ENCODE assay signal across 26 cellular contexts in genomic region chr5:180302256-180302655, GRCh38. TPM values are rescaled to one million over a fixed set of nuclear protein-coding genes. Genes with fewer than 3 reads are reported as not detected.
"Had no signal": no experiment of that assay in that cellular context is flagged by ENCODE, and none has a peak within 500 bp of the region (broad histone marks: within the 10 kb centered on the region; RNA-seq: fewer than 3 reads in every experiment).

No MANE protein-coding gene starts in this region.

- H3K9me3 Mint-ChIP-seq: activated CD4-positive, alpha-beta memory T cell treated with anti-CD3 and anti-CD28 coated beads, Interleukin-2, amount 10 ng/mL, durations not matched to agents 7 days and 5 days; activated CD4-positive, alpha-beta T cell treated with anti-CD3 and anti-CD28 coated beads, Interleukin-2, amount 10 ng/mL, durations not matched to agents 7 days and 5 days; activated naive CD4-positive, alpha-beta T cell treated with anti-CD3 and anti-CD28 coated beads for 36 hours; activated naive CD4-positive, alpha-beta T cell treated with anti-CD3 and anti-CD28 coated beads, Interleukin-2, amount 50 U/mL, for 24 hours; activated naive CD8-positive, alpha-beta T cell treated with anti-CD3 and anti-CD28 coated beads for 36 hours; activated naive CD8-positive, alpha-beta T cell treated with anti-CD3 and anti-CD28 coated beads, Interleukin-2, amount 50 U/mL, for 24 hours; activated T-cell treated with anti-CD3 and anti-CD28 coated beads, Interleukin-2, amount 50 U/mL, for 4 hours; activated T-helper 17 cell treated with anti-CD3 and anti-CD28 coated beads, Interleukin-2, amount 50 U/mL, for 72 hours; WTC11 had no signal

- H3K4me1 ChIP-seq: body of pancreas had no signal

- H3K4me3 Mint-ChIP-seq: activated CD4-positive, alpha-beta memory T cell treated with anti-CD3 and anti-CD28 coated beads, Interleukin-2, amount 10 ng/mL, durations not matched to agents 7 days and 5 days; activated CD4-positive, alpha-beta T cell treated with anti-CD3 and anti-CD28 coated beads, Interleukin-2, amount 10 ng/mL, durations not matched to agents 7 days and 5 days; activated naive CD4-positive, alpha-beta T cell treated with anti-CD3 and anti-CD28 coated beads for 36 hours; activated naive CD4-positive, alpha-beta T cell treated with anti-CD3 and anti-CD28 coated beads, Interleukin-2, amount 50 U/mL, for 24 hours; activated naive CD8-positive, alpha-beta T cell treated with anti-CD3 and anti-CD28 coated beads for 36 hours; activated naive CD8-positive, alpha-beta T cell treated with anti-CD3 and anti-CD28 coated beads, Interleukin-2, amount 50 U/mL, for 24 hours; activated T-cell treated with anti-CD3 and anti-CD28 coated beads, Interleukin-2, amount 50 U/mL, for 4 hours; activated T-helper 17 cell treated with anti-CD3 and anti-CD28 coated beads, Interleukin-2, amount 50 U/mL, for 72 hours; WTC11 had no signal

- H3K27me3 ChIP-seq: adrenal gland, body of pancreas had no signal

- H3K4me3 ChIP-seq: adrenal gland, body of pancreas had no signal

- ATAC-seq: activated naive CD8-positive, alpha-beta T cell treated with anti-CD3 and anti-CD28 coated beads, Interleukin-2, amount 50 U/mL, for 24 hours; activated T-cell treated with anti-CD3 and anti-CD28 coated beads, Interleukin-2, amount 50 U/mL, for 4 hours; activated T-helper 17 cell treated with anti-CD3 and anti-CD28 coated beads, Interleukin-2, amount 50 U/mL, for 72 hours; body of pancreas; esophagus mucosa; WTC11 had no signal

- H3K27me3 Mint-ChIP-seq: activated naive CD4-positive, alpha-beta T cell treated with anti-CD3 and anti-CD28 coated beads, Interleukin-2, amount 50 U/mL, for 24 hours; activated naive CD8-positive, alpha-beta T cell treated with anti-CD3 and anti-CD28 coated beads for 36 hours; activated naive CD8-positive, alpha-beta T cell treated with anti-CD3 and anti-CD28 coated beads, Interleukin-2, amount 50 U/mL, for 24 hours had no signal

- H3K27ac ChIP-seq: adrenal gland, body of pancreas had no signal

- H3K36me3 ChIP-seq: adrenal gland had no signal

- DNase-seq: activated CD4-positive, alpha-beta memory T cell treated with anti-CD3 and anti-CD28 coated beads, Interleukin-2, amount 10 ng/mL, durations not matched to agents 7 days and 5 days; activated CD4-positive, alpha-beta T cell treated with anti-CD3 and anti-CD28 coated beads for 1 hour; activated CD4-positive, alpha-beta T cell treated with anti-CD3 and anti-CD28 coated beads for 4 hours; activated CD4-positive, alpha-beta T cell treated with anti-CD3 and anti-CD28 coated beads, Interleukin-2, amount 10 ng/mL, durations not matched to agents 7 days and 5 days; activated CD4-positive, alpha-beta T cell treated with anti-CD3 and anti-CD28 coated beads, Interleukin-2, amount 50 U/mL, for 4 hours; activated CD8-positive, alpha-beta memory T cell treated with anti-CD3 and anti-CD28 coated beads for 24 hours; activated effector memory CD4-positive, alpha-beta T cell treated with Interleukin-2 at 50 U/mL for 16 hours; activated gamma-delta T cell treated with Interleukin-2 at 50 U/mL for 16 hours; activated naive CD4-positive, alpha-beta T cell treated with anti-CD3 and anti-CD28 coated beads for 36 hours; activated naive CD8-positive, alpha-beta T cell treated with anti-CD3 and anti-CD28 coated beads for 36 hours; activated naive CD8-positive, alpha-beta T cell treated with anti-CD3 and anti-CD28 coated beads, Interleukin-2, amount 50 U/mL, for 24 hours; activated T-cell treated with anti-CD3 and anti-CD28 coated beads, Interleukin-2, amount 50 U/mL, for 4 hours; adrenal gland; amygdala; aorta; body of pancreas; caudate nucleus; effector CD8-positive, alpha-beta T cell; foreskin fibroblast; head of caudate nucleus; T-helper 2 cell had no signal

- H3K9me3 ChIP-seq: adrenal gland, body of pancreas had no signal

- H3K36me3 Mint-ChIP-seq: activated naive CD4-positive, alpha-beta T cell treated with anti-CD3 and anti-CD28 coated beads, Interleukin-2, amount 50 U/mL, for 24 hours; activated naive CD8-positive, alpha-beta T cell treated with anti-CD3 and anti-CD28 coated beads for 36 hours had no signal

- H3K27ac Mint-ChIP-seq: activated CD4-positive, alpha-beta memory T cell treated with anti-CD3 and anti-CD28 coated beads, Interleukin-2, amount 10 ng/mL, durations not matched to agents 7 days and 5 days; activated CD4-positive, alpha-beta T cell treated with anti-CD3 and anti-CD28 coated beads, Interleukin-2, amount 10 ng/mL, durations not matched to agents 7 days and 5 days; activated naive CD4-positive, alpha-beta T cell treated with anti-CD3 and anti-CD28 coated beads for 36 hours; activated naive CD4-positive, alpha-beta T cell treated with anti-CD3 and anti-CD28 coated beads, Interleukin-2, amount 50 U/mL, for 24 hours; activated naive CD8-positive, alpha-beta T cell treated with anti-CD3 and anti-CD28 coated beads for 36 hours; activated naive CD8-positive, alpha-beta T cell treated with anti-CD3 and anti-CD28 coated beads, Interleukin-2, amount 50 U/mL, for 24 hours; activated T-helper 17 cell treated with anti-CD3 and anti-CD28 coated beads, Interleukin-2, amount 50 U/mL, for 72 hours had no signal

- H3K4me1 Mint-ChIP-seq: activated CD4-positive, alpha-beta memory T cell treated with anti-CD3 and anti-CD28 coated beads, Interleukin-2, amount 10 ng/mL, durations not matched to agents 7 days and 5 days; activated naive CD4-positive, alpha-beta T cell treated with anti-CD3 and anti-CD28 coated beads, Interleukin-2, amount 50 U/mL, for 24 hours; activated naive CD8-positive, alpha-beta T cell treated with anti-CD3 and anti-CD28 coated beads, Interleukin-2, amount 50 U/mL, for 24 hours; activated T-helper 17 cell treated with anti-CD3 and anti-CD28 coated beads, Interleukin-2, amount 50 U/mL, for 72 hours had no signal

RNA-seq across cellular contexts. Expression of gene GFPT2, which starts 50.9 kb away (rescaled TPM):
- total RNA-seq: activated CD4-positive, alpha-beta memory T cell treated with anti-CD3 and anti-CD28 coated beads, Interleukin-2, amount 10 ng/mL, durations not matched to agents 7 days and 5 days; T-helper 1 cell treated with Interleukin-12 subunit alpha and Interleukin-12 subunit beta and Interleukin-4 antibody, amounts not matched to agents 30 ng/mL and 1 ng/mL, for 36 hours had no signal
